ENCODE assay signal across 26 cellular contexts in the genomic region with DNA sequence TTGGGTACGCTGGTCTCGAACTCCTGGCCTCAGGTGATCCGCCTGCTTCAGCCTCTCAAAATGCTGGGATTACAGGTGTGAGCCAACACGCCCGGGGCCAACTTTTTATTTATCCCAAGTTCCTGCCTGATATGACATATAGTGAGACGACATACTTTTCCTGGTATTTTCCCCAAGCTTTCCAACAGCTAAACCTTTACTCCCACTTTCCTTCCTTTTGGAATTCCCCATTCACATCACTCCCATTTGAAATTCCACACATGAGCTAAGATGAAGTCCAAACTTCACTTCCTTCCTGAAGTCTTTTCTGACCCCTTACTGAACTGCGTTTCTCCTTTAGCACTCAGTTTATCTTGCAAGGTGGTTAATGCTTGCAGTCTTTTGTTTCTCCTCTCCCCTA.
"Had no signal": no experiment of that assay in that cellular context is flagged by ENCODE, and none has a peak within 500 bp of the region (broad histone marks: within the 10 kb centered on the region; RNA-seq: fewer than 3 reads in every experiment).

No MANE protein-coding gene starts in this region.

- H3K4me3 ChIP-seq: ascending aorta, body of pancreas, SK-N-MC had no signal

- H3K27ac ChIP-seq: ascending aorta, body of pancreas, SK-N-MC, WERI-Rb-1 had no signal

- ATAC-seq: activated CD8-positive, alpha-beta T cell treated with anti-CD3 and anti-CD28 coated beads for 36 hours; activated naive CD4-positive, alpha-beta T cell treated with anti-CD3 and anti-CD28 coated beads, Interleukin-2, amount 50 U/mL, for 72 hours; activated naive CD8-positive, alpha-beta T cell treated with anti-CD3 and anti-CD28 coated beads, Interleukin-2, amount 50 U/mL, for 24 hours; body of pancreas; Right ventricle myocardium inferior had no signal

- H3K4me1 ChIP-seq: ascending aorta, body of pancreas had no signal

- H3K9me3 Mint-ChIP-seq: activated CD8-positive, alpha-beta T cell treated with anti-CD3 and anti-CD28 coated beads for 36 hours; activated naive CD8-positive, alpha-beta T cell treated with anti-CD3 and anti-CD28 coated beads, Interleukin-2, amount 50 U/mL, for 24 hours; IgD-negative memory B cell had no signal

- DNase-seq: activated CD4-positive, alpha-beta T cell treated with anti-CD3 and anti-CD28 coated beads for 4 hours; activated CD8-positive, alpha-beta memory T cell treated with anti-CD3 and anti-CD28 coated beads, Interleukin-2, amount 50 U/mL, for 4 hours; activated CD8-positive, alpha-beta T cell treated with anti-CD3 and anti-CD28 coated beads for 36 hours; activated effector memory CD4-positive, alpha-beta T cell treated with anti-CD3 and anti-CD28 coated beads, Interleukin-2, amount 50 U/mL, for 16 hours; activated naive CD4-positive, alpha-beta T cell treated with Interleukin-2 at 50 U/mL for 16 hours; activated naive CD8-positive, alpha-beta T cell treated with anti-CD3 and anti-CD28 coated beads, Interleukin-2, amount 50 U/mL, for 24 hours; amniotic stem cell; body of pancreas; KG1; NCI-H1092; NCI-H1417; NCI-H2029; NCI-H2107; NCI-H2171 treated with DMSO at 0.1 percent for 48 hours; NCI-H345; NCI-H510A; NCI-H526 treated with DMSO at 0.1 percent for 48 hours; NCI-H82; RPMI8226; T-helper 1 cell; WERI-Rb-1 had no signal

- H3K27me3 ChIP-seq: ascending aorta, body of pancreas had no signal

- H3K27me3 Mint-ChIP-seq: activated CD8-positive, alpha-beta T cell treated with anti-CD3 and anti-CD28 coated beads for 36 hours; IgD-negative memory B cell had no signal

- H3K4me3 Mint-ChIP-seq: activated CD8-positive, alpha-beta T cell treated with anti-CD3 and anti-CD28 coated beads for 36 hours; activated naive CD8-positive, alpha-beta T cell treated with anti-CD3 and anti-CD28 coated beads, Interleukin-2, amount 50 U/mL, for 24 hours had no signal

- H3K36me3 ChIP-seq: ascending aorta, WERI-Rb-1 had no signal

- H3K27ac Mint-ChIP-seq: activated CD8-positive, alpha-beta T cell treated with anti-CD3 and anti-CD28 coated beads for 36 hours; activated naive CD4-positive, alpha-beta T cell treated with anti-CD3 and anti-CD28 coated beads, Interleukin-2, amount 50 U/mL, for 72 hours; activated naive CD8-positive, alpha-beta T cell treated with anti-CD3 and anti-CD28 coated beads, Interleukin-2, amount 50 U/mL, for 24 hours had no signal

- H3K9me3 ChIP-seq: ascending aorta, body of pancreas had no signal
